ENCODE assay signal across 26 cellular contexts in genomic region chr12:132632521-132633228, GRCh38. TPM values are rescaled to one million over a fixed set of nuclear protein-coding genes. Genes with fewer than 3 reads are reported as not detected.
"Had no signal": no experiment of that assay in that cellular context is flagged by ENCODE, and none has a peak within 500 bp of the region (broad histone marks: within the 10 kb centered on the region; RNA-seq: fewer than 3 reads in every experiment).

No MANE protein-coding gene starts in this region.

- H3K4me3 ChIP-seq: heart left ventricle, tibial nerve had no signal

- H3K4me3 Mint-ChIP-seq: activated CD4-positive, alpha-beta T cell treated with anti-CD3 and anti-CD28 coated beads, Interleukin-2, amount 10 ng/mL, durations not matched to agents 24 days and 14 days; activated CD8-positive, alpha-beta T cell treated with anti-CD3 and anti-CD28 coated beads, Interleukin-2, amount 10 ng/mL, durations not matched to agents 7 days and 5 days; activated naive CD8-positive, alpha-beta T cell; naive thymus-derived CD4-positive, alpha-beta T cell had no signal

- FAIRE-seq: frontal cortex, islet of Langerhans, TTC549 had no signal

- H3K27me3 Mint-ChIP-seq: activated CD4-positive, alpha-beta T cell treated with anti-CD3 and anti-CD28 coated beads, Interleukin-2, amount 10 ng/mL, durations not matched to agents 24 days and 14 days; activated naive CD8-positive, alpha-beta T cell; naive thymus-derived CD4-positive, alpha-beta T cell had no signal

- H3K27ac Mint-ChIP-seq: activated CD4-positive, alpha-beta T cell treated with anti-CD3 and anti-CD28 coated beads, Interleukin-2, amount 10 ng/mL, durations not matched to agents 24 days and 14 days; activated CD8-positive, alpha-beta T cell treated with anti-CD3 and anti-CD28 coated beads, Interleukin-2, amount 10 ng/mL, durations not matched to agents 7 days and 5 days; activated naive CD8-positive, alpha-beta T cell; naive thymus-derived CD4-positive, alpha-beta T cell had no signal

- H3K4me1 ChIP-seq: heart left ventricle, tibial nerve had no signal

- H3K27me3 ChIP-seq: heart left ventricle, tibial nerve had no signal

- H3K9me3 Mint-ChIP-seq: activated CD4-positive, alpha-beta T cell treated with anti-CD3 and anti-CD28 coated beads, Interleukin-2, amount 10 ng/mL, durations not matched to agents 24 days and 14 days had no signal

- DNase-seq: activated CD4-positive, alpha-beta T cell treated with anti-CD3 and anti-CD28 coated beads, Interleukin-2, amount 10 ng/mL, durations not matched to agents 24 days and 14 days; activated CD4-positive, CD25-positive, alpha-beta regulatory T cell; activated CD8-positive, alpha-beta memory T cell treated with anti-CD3 and anti-CD28 coated beads, Interleukin-2, amount 50 U/mL, for 48 hours; activated CD8-positive, alpha-beta T cell treated with anti-CD3 and anti-CD28 coated beads, Interleukin-2, amount 10 ng/mL, durations not matched to agents 7 days and 5 days; activated gamma-delta T cell treated with Interleukin-2 at 50 U/mL for 16 hours; amniotic stem cell; cortex of kidney; effector CD4-positive, alpha-beta T cell; heart left ventricle; mammary epithelial cell; naive thymus-derived CD4-positive, alpha-beta T cell; stimulated activated CD4-positive, alpha-beta T cell treated with anti-CD3 and anti-CD28 coated beads, Interleukin-15, amount 100 ng/mL, for 24 hours; stimulated activated CD4-positive, alpha-beta T cell treated with anti-CD3 and anti-CD28 coated beads, Interleukin-4, amount 100 ng/mL, for 1 hour; stimulated activated naive CD4-positive, alpha-beta T cell treated with Interleukin-2 at 50 U/mL for 16 hours; substantia nigra had no signal

- H3K27ac ChIP-seq: heart left ventricle, tibial nerve had no signal

- H3K9me3 ChIP-seq: heart left ventricle, tibial nerve had no signal

RNA-seq across cellular contexts. Expression of gene P2RX2, which starts 14.1 kb away (rescaled TPM):
- total RNA-seq: activated CD4-positive, alpha-beta T cell treated with anti-CD3 and anti-CD28 coated beads, Interleukin-2, amount 10 ng/mL, durations not matched to agents 24 days and 14 days; activated CD8-positive, alpha-beta T cell treated with anti-CD3 and anti-CD28 coated beads, Interleukin-2, amount 10 ng/mL, durations not matched to agents 7 days and 5 days; cardiac septum; fibroblast of lung; frontal cortex; heart left ventricle; left lobe of liver; mammary epithelial cell; skeletal muscle tissue; T-helper 2 cell treated with Interferon-gamma antibody and Interleukin-4, amounts not matched to agents 100 ng/mL and 5 ng/mL, for 36 hours; tibial nerve had no signal
- polyA plus RNA-seq: fibroblast of lung; heart left ventricle; mammary epithelial cell; naive thymus-derived CD4-positive, alpha-beta T cell had no signal

RNA-seq across cellular contexts. Expression of gene LRCOL1, which starts 22.3 kb away (rescaled TPM):
- total RNA-seq: activated CD4-positive, alpha-beta T cell treated with anti-CD3 and anti-CD28 coated beads, Interleukin-2, amount 10 ng/mL, durations not matched to agents 24 days and 14 days; activated CD8-positive, alpha-beta T cell treated with anti-CD3 and anti-CD28 coated beads, Interleukin-2, amount 10 ng/mL, durations not matched to agents 7 days and 5 days; cardiac septum; frontal cortex; heart left ventricle; mammary epithelial cell; mononuclear cell; naive thymus-derived CD4-positive, alpha-beta T cell; T-helper 2 cell treated with Interferon-gamma antibody and Interleukin-4, amounts not matched to agents 100 ng/mL and 5 ng/mL, for 36 hours; tibial nerve had no signal
- polyA plus RNA-seq: fibroblast of lung; heart left ventricle; mammary epithelial cell; naive thymus-derived CD4-positive, alpha-beta T cell had no signal
